ENCODE assay signal across 10 cellular contexts in genomic region chr1:43935711-43936427, GRCh38. TPM values are rescaled to one million over a fixed set of nuclear protein-coding genes. Genes with fewer than 3 reads are reported as not detected.
DNase-seq lines count a peak whose midpoint lies in the region; ATAC-seq and TF ChIP-seq lines count a peak whose summit lies in the region.
"Had no signal": no experiment of that assay in that cellular context is flagged by ENCODE, and none has a peak within 500 bp of the region (broad histone marks: within the 10 kb centered on the region; RNA-seq: fewer than 3 reads in every experiment).

No MANE protein-coding gene starts in this region.

- no peak for TF ChIP-seq EP300 in tibial nerve (IDR thresholded peaks at IDR 0.05)

- TF ChIP-seq CTCF in ascending aorta (IDR thresholded peaks at IDR 0.05) (no peak), tibial nerve (IDR thresholded peaks at IDR 0.05) (no peak)

- TF ChIP-seq POLR2A in tibial nerve (IDR thresholded peaks at IDR 0.05), result no peak

- intact Hi-C loops in ascending aorta (cut with DNase I), result no loop called here

- H3K4me1 Mint-ChIP-seq in T-helper 2 cell treated with Interferon-gamma antibody and Interleukin-4, amounts not matched to agents 5 μg/mL and 100 μg/mL, for 36 hours (ENCODE audit: low read depth), result peaks cover 8% of the 10 kb centered on the region

- no peak overlapping the region for H3K27ac Mint-ChIP-seq in T-helper 2 cell treated with Interferon-gamma antibody and Interleukin-4, amounts not matched to agents 5 μg/mL and 100 μg/mL, for 36 hours

- WGBS in tibial nerve, 2 donors, result 19 to 21% methylated on average over 25 to 26 of the region's 48 CpGs

- peak overlapping the region; percentile 1 for H3K4me3 Mint-ChIP-seq in T-helper 2 cell treated with Interferon-gamma antibody and Interleukin-4, amounts not matched to agents 5 μg/mL and 100 μg/mL, for 36 hours

- H3K4me3 ChIP-seq in ascending aorta (peak overlapping the region; percentile 44 to 60), tibial nerve (peak overlapping the region; percentile 9 to 54 (median 25))

- H3K27ac ChIP-seq in ascending aorta, result no peak overlapping the region
- no peak overlapping the region for H3K27ac ChIP-seq in tibial nerve

- no peaks in the 10 kb centered on the region for H3K9me3 Mint-ChIP-seq in T-helper 2 cell treated with Interferon-gamma antibody and Interleukin-4, amounts not matched to agents 5 μg/mL and 100 μg/mL, for 36 hours

- DNase-seq in T-helper 2 cell treated with Interferon-gamma antibody and Interleukin-4, amounts not matched to agents 5 μg/mL and 100 μg/mL, for 36 hours (ENCODE audit: low spot score), result no peak
- DNase-seq in T-helper 2 cell (no peak), ascending aorta (ENCODE audit: low spot score in 2 of 2) (no peak), kidney tubule cell (ENCODE audit: low spot score) (peak; percentile 78), tibial nerve (ENCODE audit: low spot score in 2 of 2) (no peak), activated gamma-delta T cell treated with Interleukin-2 at 50 U/mL for 16 hours (no peak), midbrain (lab: John Stamatoyannopoulos, UW) (no peak)
- DNase-seq: effector CD4-positive, alpha-beta T cell had no signal

- H3K9me3 ChIP-seq in ascending aorta (no peaks in the 10 kb centered on the region), tibial nerve (no peaks in the 10 kb centered on the region)

- H3K27me3 Mint-ChIP-seq in T-helper 2 cell treated with Interferon-gamma antibody and Interleukin-4, amounts not matched to agents 5 μg/mL and 100 μg/mL, for 36 hours (ENCODE audit: low read depth), result peaks cover 12% of the 10 kb centered on the region

- H3K36me3 Mint-ChIP-seq in T-helper 2 cell treated with Interferon-gamma antibody and Interleukin-4, amounts not matched to agents 5 μg/mL and 100 μg/mL, for 36 hours (ENCODE audit: low read depth), result no peaks in the 10 kb centered on the region

- H3K27me3 ChIP-seq in ascending aorta, result peaks cover 7% of the 10 kb centered on the region
- H3K27me3 ChIP-seq in tibial nerve, result peaks cover 0 to 25% of the 10 kb centered on the region in 2 donors

- H3K36me3 ChIP-seq in ascending aorta (no peaks in the 10 kb centered on the region), tibial nerve (peaks cover 0 to 10% (median 0%) of the 10 kb centered on the region in 3 donors)

- H3K4me1 ChIP-seq in ascending aorta (peaks cover 8 to 19% of the 10 kb centered on the region in 2 donors), tibial nerve (peaks cover 0 to 36% (median 21%) of the 10 kb centered on the region in 4 donors)

- no peak for ATAC-seq in HG03378 (IDR thresholded peaks at IDR 0.05; ENCODE audit: unreplicated experiment)

RNA-seq across cellular contexts. Expression of gene ARTN, which starts 2.3 kb away (rescaled TPM):
- not detected for total RNA-seq in ascending aorta
- 1 to 10 TPM in 1 of 4 donors, under 1 TPM in 1, not detected in 2; 0.66 to 1.4 TPM for total RNA-seq in tibial nerve
- total RNA-seq: SK-MEL-5 had no signal

RNA-seq across cellular contexts. Expression of gene IPO13, which starts 10.9 kb away (rescaled TPM):
- total RNA-seq in ascending aorta (6.2 TPM), tibial nerve (10 to 100 TPM; 27.8 to 41.1 (median 31.2) TPM)

RNA-seq across cellular contexts. Expression of gene DPH2, which starts 33.9 kb away (rescaled TPM):
- total RNA-seq in ascending aorta (69.3 TPM), tibial nerve (10 to 100 TPM; 25.7 to 41.7 (median 31.9) TPM)

RNA-seq across cellular contexts. Expression of gene ATP6V0B, which starts 38.9 kb away (rescaled TPM):
- total RNA-seq in ascending aorta (115 TPM), tibial nerve (100 to 1,000 TPM; 101 to 132 (median 113) TPM)

RNA-seq across cellular contexts. Expression of gene B4GALT2, which starts 43.1 kb away (rescaled TPM):
- total RNA-seq in ascending aorta (93.2 TPM), tibial nerve (10 to 100 TPM; 15.5 to 49.8 (median 21.1) TPM)
